1 cellular context compared by ENCODE assay signal in genomic region chr4:112731715-112732114, GRCh38.
TF ChIP-seq lines count a peak whose summit lies in the region.

No MANE protein-coding gene starts in this region.

TF ChIP-seq in K562, 482 proteins besides CTCF, POLR2A, EP300 and RAD21 (continued from another document):
- TF ChIP-seq CUX1 (CRISPR knock-in tag; IDR thresholded peaks at IDR 0.05) = no peak
- TF ChIP-seq SAP30 (IDR thresholded peaks at IDR 0.05; ENCODE audit: borderline replicate concordance, insufficient read depth, low read depth, low read length, poor library complexity, severe bottlenecking) = no peak
- TF ChIP-seq THRAP3 (IDR thresholded peaks at IDR 0.05; ENCODE audit: borderline replicate concordance) = no peak
- TF ChIP-seq, protein P1, sequence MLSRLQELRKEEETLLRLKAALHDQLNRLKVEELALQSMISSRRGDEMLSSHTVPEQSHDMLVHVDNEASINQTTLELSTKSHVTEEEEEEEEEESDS (CRISPR knock-in tag; IDR thresholded peaks at IDR 0.05) = no peak
